ENCODE assay signal across 1 cellular context in genomic region chr9:123063896-123064295, GRCh38.
TF ChIP-seq lines count a peak whose summit lies in the region.

No MANE protein-coding gene starts in this region.

TF ChIP-seq in SK-N-SH, 30 proteins besides CTCF, POLR2A, EP300 and RAD21 (continued from another document):
- TF ChIP-seq REST (IDR thresholded peaks at IDR 0.05; ENCODE audit: low read depth, low read length): no peak
- TF ChIP-seq TCF12 (IDR thresholded peaks at IDR 0.05): no peak
- no peak for TF ChIP-seq CHD2 (IDR thresholded peaks at IDR 0.05; ENCODE audit: low read length, partially characterized antibody)
- no peak for TF ChIP-seq TAF1 (IDR thresholded peaks at IDR 0.05; ENCODE audit: borderline replicate concordance, low read depth, low read length)
- no peak for TF ChIP-seq JUND (IDR thresholded peaks at IDR 0.05)
- no peak for TF ChIP-seq YY1 (IDR thresholded peaks at IDR 0.05; ENCODE audit: low read depth)
- TF ChIP-seq FOSL2 (IDR thresholded peaks at IDR 0.05; ENCODE audit: borderline replicate concordance, low read depth): no peak
- no peak for TF ChIP-seq POLR2AphosphoS5 (IDR thresholded peaks at IDR 0.05; ENCODE audit: low read depth, low read length)
- no peak for TF ChIP-seq ELF1 (IDR thresholded peaks at IDR 0.05)
- TF ChIP-seq MXI1 (IDR thresholded peaks at IDR 0.05; ENCODE audit: low read depth, low read length): no peak
- no peak for TF ChIP-seq GATA2 (CRISPR knock-in tag; IDR thresholded peaks at IDR 0.05)
- no peak for TF ChIP-seq GABPA (IDR thresholded peaks at IDR 0.05; ENCODE audit: low read depth)
- TF ChIP-seq NFIC (IDR thresholded peaks at IDR 0.05; ENCODE audit: borderline replicate concordance): no peak
- no peak for TF ChIP-seq USF1 (IDR thresholded peaks at IDR 0.05; ENCODE audit: borderline replicate concordance, low read depth)
- no peak for TF ChIP-seq NRF1 (IDR thresholded peaks at IDR 0.05; ENCODE audit: low read depth, low read length)
